In the genomic region with DNA sequence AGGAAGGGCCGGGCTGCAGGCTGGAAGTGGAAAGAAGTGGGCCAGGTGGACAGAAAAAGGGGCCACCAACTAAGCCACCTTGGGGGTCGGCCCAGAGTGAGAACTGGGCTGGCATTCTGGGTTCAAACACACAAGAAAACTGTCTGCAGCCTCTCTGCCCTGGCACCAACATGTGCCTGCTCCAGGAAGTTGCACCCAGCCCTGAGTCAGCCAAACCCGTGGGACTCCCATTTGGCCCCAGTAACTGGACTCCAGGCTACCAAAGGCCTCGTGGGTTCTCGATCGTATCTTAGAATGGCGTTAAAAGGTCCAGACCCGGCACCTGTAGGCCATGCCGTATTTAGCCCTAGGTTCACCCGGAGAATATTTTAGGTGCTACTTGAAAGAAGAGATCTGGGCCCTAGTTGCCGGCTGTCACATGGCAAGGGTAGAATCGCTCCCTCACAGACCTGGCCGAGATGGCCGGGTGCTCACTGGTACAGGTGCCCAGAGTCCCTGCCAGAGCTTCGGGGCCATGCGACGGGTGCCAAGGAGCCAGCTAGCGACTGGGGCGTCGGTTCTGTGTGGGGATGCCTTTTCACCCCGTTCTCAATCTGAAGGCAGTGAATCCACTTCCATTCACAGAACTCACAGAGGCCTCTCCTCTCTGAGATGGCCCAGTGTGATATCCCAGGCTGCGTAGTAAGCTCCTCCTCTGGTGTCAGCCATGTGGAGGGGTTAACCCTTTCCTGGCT, we compare ENCODE assay signal across 1 cellular context.
TF ChIP-seq lines count a peak whose summit lies in the region.

No MANE protein-coding gene starts in this region.

TF ChIP-seq in liver, 16 proteins besides CTCF, POLR2A, EP300 and RAD21 (continued from another document):
- no peak for TF ChIP-seq EGR1 (IDR thresholded peaks at IDR 0.05; ENCODE audit: low read depth in 2 of 2)
TF ChIP-seq in liver: peak in this region for 4.
